ENCODE assay signal across 21 cellular contexts in the genomic region with DNA sequence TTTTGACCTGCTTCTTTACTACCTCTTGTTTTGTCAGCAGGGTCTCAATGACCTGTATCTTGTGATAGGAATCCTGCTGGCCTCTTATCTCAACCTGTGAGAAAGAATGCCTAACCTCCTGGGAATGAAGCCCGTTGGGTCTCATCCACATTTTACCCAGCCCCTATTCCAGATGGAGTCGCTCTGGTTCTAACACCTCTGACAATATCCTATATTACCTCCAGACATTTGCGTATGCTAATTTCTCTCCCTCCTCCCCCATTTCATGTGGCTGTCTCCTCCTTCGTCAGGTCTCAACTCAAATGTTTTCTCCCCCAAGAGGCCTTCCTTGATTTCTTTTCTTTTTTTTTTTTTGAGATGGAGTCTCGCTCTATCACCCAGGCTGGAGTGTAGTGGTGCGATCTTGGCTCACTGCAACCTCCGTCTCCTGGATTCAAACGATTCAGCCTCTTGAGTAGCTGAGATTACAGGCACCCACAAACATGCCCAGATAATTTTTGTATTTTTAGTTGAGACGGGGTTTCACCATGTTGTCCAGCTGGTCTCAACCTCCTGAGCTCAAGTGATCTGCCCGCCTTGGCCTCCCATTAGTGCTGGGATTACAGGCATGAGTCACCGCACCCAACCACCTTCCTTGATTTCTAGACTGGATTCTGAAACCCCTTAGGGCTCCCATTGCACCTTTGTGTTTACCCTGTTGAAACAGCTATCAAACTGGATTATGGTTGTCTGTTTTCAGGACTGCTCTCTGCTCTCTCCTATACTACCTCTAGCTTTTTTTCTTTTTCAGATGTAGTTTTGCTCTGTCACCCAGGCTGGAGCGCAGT. TPM values are rescaled to one million over a fixed set of nuclear protein-coding genes. Genes with fewer than 3 reads are reported as not detected.
DNase-seq lines count a peak whose midpoint lies in the region; ATAC-seq, FAIRE-seq and TF ChIP-seq lines count a peak whose summit lies in the region.
"Had no signal": no experiment of that assay in that cellular context is flagged by ENCODE, and none has a peak within 500 bp of the region (broad histone marks: within the 10 kb centered on the region; RNA-seq: fewer than 3 reads in every experiment).

No MANE protein-coding gene starts in this region.

- no TSS peak for BruUV-seq in K562 (replicated peaks; lab: Mats Ljungman, UMichigan)

- peak overlapping the region; percentile 49 for H2AFZ ChIP-seq in K562 (ENCODE audit: low read depth, low read length)

- in situ Hi-C loops in K562 (cut with MboI) = no loop called here

- H3K79me2 ChIP-seq in K562 (ENCODE audit: control insufficient read depth, insufficient read depth, low read length) = no peaks in the 10 kb centered on the region

- DNase-seq in A549 (ENCODE audit: low read depth in 1 of 2, low spot score in 1 of 2) (no peak), M059J (ENCODE audit: low read depth) (peak; percentile 81), K562 (ENCODE audit: extremely low read depth in 1 of 4, low spot score in 3 of 4) (peak in 3 of 4 experiments; percentile 30 to 64 (median 32)), islet precursor cell (peak; percentile 90), putamen (ENCODE audit: low spot score) (no peak), iPS-NIHi11 (ENCODE audit: low spot score) (no peak), left colon (no peak)
- DNase-seq: ACHN; activated CD8-positive, alpha-beta memory T cell treated with anti-CD3 and anti-CD28 coated beads for 24 hours; activated naive CD8-positive, alpha-beta T cell treated with anti-CD3 and anti-CD28 coated beads, Interleukin-2, amount 10 ng/mL, durations not matched to agents 7 days and 5 days; activated T-cell treated with anti-CD3 and anti-CD28 coated beads, Interleukin-2, amount 50 U/mL, for 72 hours; CD4-positive, alpha-beta T cell; DMS53; MG63; NCI-H187; NCI-H2227 treated with DMSO at 0.1 percent for 48 hours; retina; SIG-M5 had no signal

- 88% methylated on average over 12 of the region's 12 CpGs for WGBS in A549 (ENCODE audit: missing lambda C conversion rate)
- 18% methylated on average over 10 of the region's 12 CpGs for WGBS in K562 (ENCODE audit: insufficient coverage, low coverage, missing lambda C conversion rate)

- intact Hi-C loops in K562 (cut with micrococcal nuclease) = no loop called here
- intact Hi-C loops in left colon (cut with DNase I, micrococcal nuclease) = no loop called here

- no peaks in the 10 kb centered on the region for H3K27me3 ChIP-seq in K562 (ENCODE audit: control insufficient read depth in 2 of 2, insufficient read depth in 2 of 2, low read length in 2 of 2)
- H3K27me3 ChIP-seq: heart right ventricle, MG63 had no signal

- no peak for ATAC-seq in A549
- peak; percentile 13 for ATAC-seq in K562
- ATAC-seq in left colon = no peak
- no peak for ATAC-seq in GM21367 (IDR thresholded peaks at IDR 0.05; ENCODE audit: unreplicated experiment)
- ATAC-seq: activated T-cell treated with anti-CD3 and anti-CD28 coated beads, Interleukin-2, amount 50 U/mL, for 72 hours; stimulated activated effector memory CD8-positive, alpha-beta T cell treated with anti-CD3 and anti-CD28 coated beads, Interleukin-12 subunit alpha, Interleukin-12 subunit beta, amount 100 ng/mL, for 72 hours had no signal

- H3K4me2 ChIP-seq in A549 = no peak overlapping the region
- H3K4me2 ChIP-seq in K562 (ENCODE audit: insufficient read depth, low read length) = no peak overlapping the region; the same call in 1 of the 2 replicates

- FAIRE-seq in A549 (lab: Jason Lieb, UNC) (no peak), K562 (lab: Jason Lieb, UNC) (peak; percentile 6)

- H3K4me3 ChIP-seq in A549 (no peak overlapping the region), K562 (no peak overlapping the region)
- H3K4me3 ChIP-seq: heart right ventricle, MG63 had no signal

- no peak for TF ChIP-seq RAD21 in A549 (conservative IDR thresholded peaks at IDR 0.05 in 1 of 2, IDR thresholded peaks at IDR 0.05 in 1 of 2)
- TF ChIP-seq RAD21 in K562 (CRISPR knock-in tag; conservative IDR thresholded peaks at IDR 0.05 in 1 of 2, IDR thresholded peaks at IDR 0.05 in 1 of 2) = no peak; a peak in 1 of 4 replicates

- H3K9ac ChIP-seq in K562 (ENCODE audit: insufficient read depth in 1 of 2, low read depth in 2 of 2, low read length in 2 of 2) = peak overlapping the region in 1 of 2 experiments; percentile 46; a peak in 2 of 4 replicates

- H3K9me1 ChIP-seq in K562 (ENCODE audit: control insufficient read depth, insufficient read depth, low read length) = no peaks in the 10 kb centered on the region

- H3K36me3 ChIP-seq in K562 (ENCODE audit: control insufficient read depth, insufficient read depth, low read length) = no peaks in the 10 kb centered on the region
- H3K36me3 ChIP-seq: heart right ventricle, MG63 had no signal

- H3K9me3 ChIP-seq in A549 (no peaks in the 10 kb centered on the region), K562 (replicated peaks; ENCODE audit: control insufficient read depth, insufficient read depth, low read depth, low read length) (no peaks in the 10 kb centered on the region)
- H3K9me3 ChIP-seq: heart right ventricle, MG63 had no signal

- no peak for TF ChIP-seq EP300 in A549 (IDR thresholded peaks at IDR 0.05)
- TF ChIP-seq EP300 in K562 (IDR thresholded peaks at IDR 0.05; ENCODE audit: low read length) = no peak

- H3K4me1 ChIP-seq in A549 (peaks cover 38% of the 10 kb centered on the region), K562 (replicated peaks in 1 of 2; ENCODE audit: control insufficient read depth in 2 of 2, insufficient read depth in 2 of 2, low read length in 2 of 2) (peaks cover 31 to 52% of the 10 kb centered on the region in 2 experiments)

- TF ChIP-seq CTCF in A549 (IDR thresholded peaks at IDR 0.05) = no peak
- no peak for TF ChIP-seq CTCF in K562 (IDR thresholded peaks at IDR 0.05 in 2 of 3, conservative IDR thresholded peaks at IDR 0.05 in 1 of 3; ENCODE audit: insufficient read depth in 2 of 3, low read depth in 1 of 3, low read length in 3 of 3)

- H3K27ac ChIP-seq in A549 (peak overlapping the region; percentile 1 to 94; a peak in 4 of 6 replicates), K562 (ENCODE audit: extremely low read depth, low read depth, low read length) (peak overlapping the region; percentile 97)

- POLR2A ChIA-PET in A549 (lab: Yijun Ruan, JAX) = no interaction called here
- POLR2A ChIA-PET in K562 (lab: Yijun Ruan, JAX) = interaction anchor here (0.8 to 3.5 kb wide), 8 partner anchors 8 to 62 kb away, joined by 3 to 26 read pairs (median 4); no protein-coding TSS in a partner anchor

- no peaks in the 10 kb centered on the region for H4K20me1 ChIP-seq in K562 (replicated peaks; ENCODE audit: control insufficient read depth, insufficient read depth, low read length)

- TF ChIP-seq POLR2A in A549 (IDR thresholded peaks at IDR 0.05; ENCODE audit: low read length) (no peak), K562 (conservative IDR thresholded peaks at IDR 0.05) (no peak)

- CTCF ChIA-PET in A549 (lab: Yijun Ruan, JAX) = interaction anchor here (1.0 to 1.9 kb wide), 6 partner anchors 8 to 154 kb away, joined by 3 to 5 read pairs (median 4); no protein-coding TSS in a partner anchor
- CTCF ChIA-PET in K562 (lab: Yijun Ruan, JAX; ENCODE audit: low intra/inter-chr PET ratio) = no interaction called here

RNA-seq across cellular contexts. Expression of a gene that starts 49.5 kb away (rescaled TPM):
- polyA plus RNA-seq in A549 (2011; rRNA removed) = 82.8 and 88.7 TPM in 2 replicates
- polyA plus RNA-seq in A549 (2012; cell fraction: cytosol; rRNA removed) = 39.0 and 48.5 TPM in 2 replicates
- polyA plus RNA-seq in A549 (2012; cell fraction: nucleus; rRNA removed) = 23.2 and 34.8 TPM in 2 replicates
- polyA plus RNA-seq in A549 (2017; fragmentation: RNase III; extraction: RNeasy Plus Mini Kit Qiagen cat#74134 plus additional on column Dnase treatment) = 68.1 to 84.0 TPM (median 81.5 TPM) in 3 replicates
- polyA minus RNA-seq in A549 (2011; rRNA and poly(A)+ RNA removed) = 66.0 and 68.4 TPM in 2 replicates
- total RNA-seq in M059J (2014; rRNA removed; shearing (Covaris generic)) = 30.2 and 46.0 TPM in 2 replicates
- total RNA-seq in K562 (2011; cell fraction: chromatin; rRNA removed; ENCODE audit: low replicate concordance) = 25.2 and 26.6 TPM in 2 replicates
- 24.6 and 27.5 TPM in 2 replicates for total RNA-seq in K562 (2011; cell fraction: nucleolus; rRNA removed)
- total RNA-seq in K562 (2011; cell fraction: nucleoplasm; rRNA removed) = 39.2 and 61.3 TPM in 2 replicates
- 8.5 and 9.6 TPM in 2 replicates for total RNA-seq in K562 (2014; rRNA removed)
- 23.4 and 24.2 TPM in 2 replicates for total RNA-seq in K562 (2014; rRNA removed; fragmentation: Illumina TruSeq; extraction: Trizol)
- 24.1 and 25.4 TPM in 2 replicates for total RNA-seq in K562 (2015; rRNA removed; fragmentation: Illumina TruSeq; extraction: Trizol)
- 23.7 and 25.7 TPM in 2 replicates for total RNA-seq in K562 (2021)
- 22.2 and 32.4 TPM in 2 replicates for polyA plus RNA-seq in K562 (2011; rRNA removed)
- 23.3 and 23.6 TPM in 2 replicates for polyA plus RNA-seq in K562 (2011; cell fraction: cytosol; rRNA removed)
- 12.0 and 14.7 TPM in 2 replicates for polyA plus RNA-seq in K562 (2011; cell fraction: nucleus; rRNA removed)
- 10.9 and 18.2 TPM in 2 replicates for polyA plus RNA-seq in K562 (2012)
- 30.9 and 32.6 TPM in 2 replicates for polyA plus RNA-seq in K562 (2014; fragmentation: Illumina TruSeq; extraction: Trizol)
- polyA plus RNA-seq in K562 (2014; fragmentation: Nextera tagmentation; extraction: Ambion mirVana) = 10 to 100 TPM; 12.2 to 17.5 TPM
- polyA plus RNA-seq in K562 (2014; rRNA removed) = 16.4 and 20.0 TPM in 2 replicates
- 31.7 and 44.1 TPM in 2 replicates for polyA minus RNA-seq in K562 (2011; rRNA and poly(A)+ RNA removed)
- polyA minus RNA-seq in K562 (2011; cell fraction: cytosol; rRNA and poly(A)+ RNA removed) = 17.4 and 24.1 TPM in 2 replicates
- polyA minus RNA-seq in K562 (2011; cell fraction: nucleus; rRNA and poly(A)+ RNA removed) = 5.0 and 6.2 TPM in 2 replicates
- 10 to 100 TPM; 58.1 to 64.8 TPM for total RNA-seq in left colon

RNA-seq across cellular contexts. Expression of a gene that starts 49.5 kb away (rescaled TPM):
- polyA plus RNA-seq in A549 (2011; rRNA removed) (5.0 and 7.4 TPM in 2 replicates), A549 (2017; fragmentation: RNase III; extraction: RNeasy Plus Mini Kit Qiagen cat#74134 plus additional on column Dnase treatment) (7.9 to 9.5 TPM (median 7.9 TPM) in 3 replicates), K562 (2011; rRNA removed) (2.9 and 4.4 TPM in 2 replicates), K562 (2014; fragmentation: Illumina TruSeq; extraction: Trizol) (5.7 and 6.3 TPM in 2 replicates), K562 (2014; fragmentation: Nextera tagmentation; extraction: Ambion mirVana) (under 1 TPM; 0.56 to 0.76 TPM), K562 (2014; rRNA removed) (4.7 and 5.4 TPM in 2 replicates)
- 3.1 and 4.3 TPM in 2 replicates for polyA plus RNA-seq in A549 (2012; cell fraction: cytosol; rRNA removed)
- polyA plus RNA-seq in A549 (2012; cell fraction: nucleus; rRNA removed) = 18.0 and 20.7 TPM in 2 replicates
- polyA minus RNA-seq in A549 (2011; rRNA and poly(A)+ RNA removed) = 10.9 and 20.7 TPM in 2 replicates
- 6.0 and 9.0 TPM in 2 replicates for total RNA-seq in M059J (2014; rRNA removed; shearing (Covaris generic))
- total RNA-seq in K562 (2011; cell fraction: chromatin; rRNA removed; ENCODE audit: low replicate concordance) = 30.2 and 34.7 TPM in 2 replicates
- 26.8 and 36.1 TPM in 2 replicates for total RNA-seq in K562 (2011; cell fraction: nucleolus; rRNA removed)
- 19.1 and 25.0 TPM in 2 replicates for total RNA-seq in K562 (2011; cell fraction: nucleoplasm; rRNA removed)
- total RNA-seq in K562 (2014; rRNA removed) (5.0 and 11.7 TPM in 2 replicates), K562 (2014; rRNA removed; fragmentation: Illumina TruSeq; extraction: Trizol) (4.9 and 5.9 TPM in 2 replicates), K562 (2015; rRNA removed; fragmentation: Illumina TruSeq; extraction: Trizol) (4.9 and 9.7 TPM in 2 replicates), K562 (2021) (8.0 and 8.8 TPM in 2 replicates), left colon (10 to 100 TPM; 16.5 to 18.7 TPM)
- 2.6 TPM in 2 replicates for polyA plus RNA-seq in K562 (2011; cell fraction: cytosol; rRNA removed)
- 16.6 and 24.2 TPM in 2 replicates for polyA plus RNA-seq in K562 (2011; cell fraction: nucleus; rRNA removed)
- 5.3 and 9.7 TPM in 2 replicates for polyA plus RNA-seq in K562 (2012)
- 16.2 and 17.9 TPM in 2 replicates for polyA minus RNA-seq in K562 (2011; rRNA and poly(A)+ RNA removed)
- polyA minus RNA-seq in K562 (2011; cell fraction: cytosol; rRNA and poly(A)+ RNA removed) = 1.8 and 3.2 TPM in 2 replicates
- polyA minus RNA-seq in K562 (2011; cell fraction: nucleus; rRNA and poly(A)+ RNA removed) = 17.5 and 25.3 TPM in 2 replicates

Comparison
In these comparisons a context has a peak if more than half of its experiments do, and no peak if none do; other contexts are left out.
1. DNase-seq: peak in M059J (single experiment), K562 (3 of 4) and islet precursor cell (single experiment); none in A549 (0 of 2), putamen (single experiment), iPS-NIHi11 (single experiment) and left colon (0 of 2).